ENCODE assay signal across 3 cellular contexts in the genomic region with DNA sequence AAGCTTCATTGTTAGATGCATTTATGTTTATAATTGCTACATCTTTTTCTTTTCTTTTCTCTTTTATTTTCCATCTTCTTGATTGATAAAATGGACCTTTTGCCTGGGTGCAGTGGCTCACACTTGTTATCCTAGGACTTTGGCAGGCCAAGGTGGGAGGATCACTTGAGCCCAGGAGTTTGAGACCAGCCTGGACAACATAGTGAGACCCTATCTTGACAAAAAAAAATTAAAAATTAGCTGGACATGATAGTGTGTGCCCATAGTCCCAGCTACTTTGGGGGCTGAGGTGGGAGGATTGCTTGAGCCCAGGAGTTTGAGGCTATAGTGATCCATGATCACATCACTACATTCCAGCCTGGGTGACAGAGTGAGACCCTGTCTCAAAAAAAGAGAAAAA.
TF ChIP-seq lines count a peak whose summit lies in the region.

No MANE protein-coding gene starts in this region.

TF ChIP-seq in HEK293, 187 proteins besides CTCF, POLR2A, EP300 and RAD21:
- TF ChIP-seq ZNF121 (tag by site-specific recombination; IDR thresholded peaks at IDR 0.05), result peak; percentile 52; the same call in 1 of the 2 replicates

TF ChIP-seq in K562, 482 proteins besides CTCF, POLR2A, EP300 and RAD21:
- peak; percentile 76 for TF ChIP-seq ZNF121 (CRISPR knock-in tag; conservative IDR thresholded peaks at IDR 0.05)
- peak; percentile 28; the same call in 1 of the 2 replicates for TF ChIP-seq BCOR (IDR thresholded peaks at IDR 0.05)
TF ChIP-seq in K562: peak in this region for 2; not testable (repeated sequence) for 480.

TF ChIP-seq in HepG2, 621 proteins besides CTCF, POLR2A, EP300 and RAD21:
- peak; percentile 59 for TF ChIP-seq ZNF121 (CRISPR knock-in tag; IDR thresholded peaks at IDR 0.05)
